ENCODE assay signal across 2 cellular contexts in genomic region chr4:143351149-143351691, GRCh38.
TF ChIP-seq lines count a peak whose summit lies in the region.

No MANE protein-coding gene starts in this region.

TF ChIP-seq in IMR-90, 13 proteins besides CTCF, POLR2A, EP300 and RAD21:
- TF ChIP-seq FOS (IDR thresholded peaks at IDR 0.05; ENCODE audit: low read depth, low read length) (no peak), BHLHE40 (IDR thresholded peaks at IDR 0.05; ENCODE audit: low read depth, low read length) (no peak), RCOR1 (IDR thresholded peaks at IDR 0.05; ENCODE audit: insufficient replicate concordance, low read length) (no peak), CHD1 (IDR thresholded peaks at IDR 0.05; ENCODE audit: low read depth, low read length) (no peak), MXI1 (IDR thresholded peaks at IDR 0.05; ENCODE audit: borderline replicate concordance, low read depth, low read length) (no peak), USF2 (IDR thresholded peaks at IDR 0.05; ENCODE audit: low read depth, low read length) (no peak), MAFK (IDR thresholded peaks at IDR 0.05; ENCODE audit: low read depth, low read length) (no peak), SMC3 (IDR thresholded peaks at IDR 0.05; ENCODE audit: low read depth, low read length) (no peak), CEBPB (IDR thresholded peaks at IDR 0.05; ENCODE audit: low read depth, low read length) (no peak), MAZ (IDR thresholded peaks at IDR 0.05; ENCODE audit: borderline replicate concordance, low read depth, low read length) (no peak), NFE2L2 (IDR thresholded peaks at IDR 0.05; ENCODE audit: low read depth, low read length) (no peak), RFX5 (IDR thresholded peaks at IDR 0.05; ENCODE audit: low read depth, low read length) (no peak)
- TF ChIP-seq, protein P1, sequence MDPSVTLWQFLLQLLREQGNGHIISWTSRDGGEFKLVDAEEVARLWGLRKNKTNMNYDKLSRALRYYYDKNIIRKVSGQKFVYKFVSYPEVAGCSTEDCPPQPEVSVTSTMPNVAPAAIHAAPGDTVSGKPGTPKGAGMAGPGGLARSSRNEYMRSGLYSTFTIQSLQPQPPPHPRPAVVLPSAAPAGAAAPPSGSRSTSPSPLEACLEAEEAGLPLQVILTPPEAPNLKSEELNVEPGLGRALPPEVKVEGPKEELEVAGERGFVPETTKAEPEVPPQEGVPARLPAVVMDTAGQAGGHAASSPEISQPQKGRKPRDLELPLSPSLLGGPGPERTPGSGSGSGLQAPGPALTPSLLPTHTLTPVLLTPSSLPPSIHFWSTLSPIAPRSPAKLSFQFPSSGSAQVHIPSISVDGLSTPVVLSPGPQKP (IDR thresholded peaks at IDR 0.05; ENCODE audit: borderline replicate concordance, low read depth, low read length): no peak

TF ChIP-seq in K562, 482 proteins besides CTCF, POLR2A, EP300 and RAD21:
- TF ChIP-seq CBX8 (IDR thresholded peaks at IDR 0.05; ENCODE audit: borderline replicate concordance, extremely low read depth, low read depth, low read length, poor library complexity, severe bottlenecking): no peak
- no peak for TF ChIP-seq MCM7 (IDR thresholded peaks at IDR 0.05)
- no peak for TF ChIP-seq CBX1 (IDR thresholded peaks at IDR 0.05; ENCODE audit: low read depth)
- TF ChIP-seq CBX5 (IDR thresholded peaks at IDR 0.05; ENCODE audit: borderline replicate concordance, low read depth): no peak
- no peak for TF ChIP-seq ELF2 (CRISPR knock-in tag; IDR thresholded peaks at IDR 0.05)
- no peak for TF ChIP-seq ZNF239 (CRISPR knock-in tag; IDR thresholded peaks at IDR 0.05)
- TF ChIP-seq ZBTB33 (CRISPR knock-in tag; IDR thresholded peaks at IDR 0.05): peak; percentile 64; the same call in 1 of the 2 replicates
